ENCODE assay signal across 1 cellular context in the genomic region with DNA sequence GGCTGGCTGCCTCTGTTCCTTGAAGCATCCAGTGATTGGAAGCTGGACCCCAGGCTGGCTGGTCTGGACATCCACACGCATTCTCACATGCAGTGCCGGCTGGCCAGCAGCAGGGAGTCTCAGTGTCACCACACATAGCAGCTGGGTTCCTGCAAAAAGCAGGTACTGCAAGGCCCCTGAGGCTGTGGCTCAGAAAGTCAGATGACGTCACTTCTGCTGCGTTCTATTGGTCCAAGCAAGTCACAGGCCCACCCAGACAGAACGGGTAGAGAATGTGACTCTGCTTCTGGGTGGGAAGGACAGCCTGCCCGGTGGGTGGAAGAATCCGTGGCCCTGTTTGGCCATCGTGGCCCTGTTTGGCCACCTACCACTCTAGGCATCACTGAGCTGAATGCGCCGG.
TF ChIP-seq lines count a peak whose summit lies in the region.

No MANE protein-coding gene starts in this region.

TF ChIP-seq in GM23338, 12 proteins besides CTCF, POLR2A, EP300 and RAD21:
- no peak for TF ChIP-seq CREB1 (CRISPR knock-in tag; IDR thresholded peaks at IDR 0.05; ENCODE audit: low read depth)
- TF ChIP-seq EZH2 (IDR thresholded peaks at IDR 0.05; ENCODE audit: low read depth, unreplicated experiment), result no peak
- TF ChIP-seq STAT1 (IDR thresholded peaks at IDR 0.05; ENCODE audit: unreplicated experiment), result no peak
- TF ChIP-seq, protein P1, sequence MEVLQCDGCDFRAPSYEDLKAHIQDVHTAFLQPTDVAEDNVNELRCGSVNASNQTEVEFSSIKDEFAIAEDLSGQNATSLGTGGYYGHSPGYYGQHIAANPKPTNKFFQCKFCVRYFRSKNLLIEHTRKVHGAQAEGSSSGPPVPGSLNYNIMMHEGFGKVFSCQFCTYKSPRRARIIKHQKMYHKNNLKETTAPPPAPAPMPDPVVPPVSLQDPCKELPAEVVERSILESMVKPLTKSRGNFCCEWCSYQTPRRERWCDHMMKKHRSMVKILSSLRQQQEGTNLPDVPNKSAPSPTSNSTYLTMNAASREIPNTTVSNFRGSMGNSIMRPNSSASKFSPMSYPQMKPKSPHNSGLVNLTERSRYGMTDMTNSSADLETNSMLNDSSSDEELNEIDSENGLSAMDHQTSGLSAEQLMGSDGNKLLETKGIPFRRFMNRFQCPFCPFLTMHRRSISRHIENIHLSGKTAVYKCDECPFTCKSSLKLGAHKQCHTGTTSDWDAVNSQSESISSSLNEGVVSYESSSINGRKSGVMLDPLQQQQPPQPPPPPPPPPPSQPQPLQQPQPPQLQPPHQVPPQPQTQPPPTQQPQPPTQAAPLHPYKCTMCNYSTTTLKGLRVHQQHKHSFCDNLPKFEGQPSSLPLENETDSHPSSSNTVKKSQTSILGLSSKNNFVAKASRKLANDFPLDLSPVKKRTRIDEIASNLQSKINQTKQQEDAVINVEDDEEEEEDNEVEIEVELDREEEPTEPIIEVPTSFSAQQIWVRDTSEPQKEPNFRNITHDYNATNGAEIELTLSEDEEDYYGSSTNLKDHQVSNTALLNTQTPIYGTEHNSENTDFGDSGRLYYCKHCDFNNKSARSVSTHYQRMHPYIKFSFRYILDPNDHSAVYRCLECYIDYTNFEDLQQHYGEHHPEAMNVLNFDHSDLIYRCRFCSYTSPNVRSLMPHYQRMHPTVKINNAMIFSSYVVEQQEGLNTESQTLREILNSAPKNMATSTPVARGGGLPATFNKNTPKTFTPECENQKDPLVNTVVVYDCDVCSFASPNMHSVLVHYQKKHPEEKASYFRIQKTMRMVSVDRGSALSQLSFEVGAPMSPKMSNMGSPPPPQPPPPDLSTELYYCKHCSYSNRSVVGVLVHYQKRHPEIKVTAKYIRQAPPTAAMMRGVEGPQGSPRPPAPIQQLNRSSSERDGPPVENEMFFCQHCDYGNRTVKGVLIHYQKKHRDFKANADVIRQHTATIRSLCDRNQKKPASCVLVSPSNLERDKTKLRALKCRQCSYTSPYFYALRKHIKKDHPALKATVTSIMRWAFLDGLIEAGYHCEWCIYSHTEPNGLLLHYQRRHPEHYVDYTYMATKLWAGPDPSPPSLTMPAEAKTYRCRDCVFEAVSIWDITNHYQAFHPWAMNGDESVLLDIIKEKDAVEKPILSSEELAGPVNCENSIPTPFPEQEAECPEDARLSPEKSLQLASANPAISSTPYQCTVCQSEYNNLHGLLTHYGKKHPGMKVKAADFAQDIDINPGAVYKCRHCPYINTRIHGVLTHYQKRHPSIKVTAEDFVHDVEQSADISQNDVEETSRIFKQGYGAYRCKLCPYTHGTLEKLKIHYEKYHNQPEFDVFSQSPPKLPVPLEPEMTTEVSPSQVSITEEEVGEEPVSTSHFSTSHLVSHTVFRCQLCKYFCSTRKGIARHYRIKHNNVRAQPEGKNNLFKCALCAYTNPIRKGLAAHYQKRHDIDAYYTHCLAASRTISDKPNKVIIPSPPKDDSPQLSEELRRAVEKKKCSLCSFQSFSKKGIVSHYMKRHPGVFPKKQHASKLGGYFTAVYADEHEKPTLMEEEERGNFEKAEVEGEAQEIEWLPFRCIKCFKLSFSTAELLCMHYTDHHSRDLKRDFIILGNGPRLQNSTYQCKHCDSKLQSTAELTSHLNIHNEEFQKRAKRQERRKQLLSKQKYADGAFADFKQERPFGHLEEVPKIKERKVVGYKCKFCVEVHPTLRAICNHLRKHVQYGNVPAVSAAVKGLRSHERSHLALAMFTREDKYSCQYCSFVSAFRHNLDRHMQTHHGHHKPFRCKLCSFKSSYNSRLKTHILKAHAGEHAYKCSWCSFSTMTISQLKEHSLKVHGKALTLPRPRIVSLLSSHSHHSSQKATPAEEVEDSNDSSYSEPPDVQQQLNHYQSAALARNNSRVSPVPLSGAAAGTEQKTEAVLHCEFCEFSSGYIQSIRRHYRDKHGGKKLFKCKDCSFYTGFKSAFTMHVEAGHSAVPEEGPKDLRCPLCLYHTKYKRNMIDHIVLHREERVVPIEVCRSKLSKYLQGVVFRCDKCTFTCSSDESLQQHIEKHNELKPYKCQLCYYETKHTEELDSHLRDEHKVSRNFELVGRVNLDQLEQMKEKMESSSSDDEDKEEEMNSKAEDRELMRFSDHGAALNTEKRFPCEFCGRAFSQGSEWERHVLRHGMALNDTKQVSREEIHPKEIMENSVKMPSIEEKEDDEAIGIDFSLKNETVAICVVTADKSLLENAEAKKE (CRISPR knock-in tag; IDR thresholded peaks at IDR 0.05), result no peak
- TF ChIP-seq, protein P2, sequence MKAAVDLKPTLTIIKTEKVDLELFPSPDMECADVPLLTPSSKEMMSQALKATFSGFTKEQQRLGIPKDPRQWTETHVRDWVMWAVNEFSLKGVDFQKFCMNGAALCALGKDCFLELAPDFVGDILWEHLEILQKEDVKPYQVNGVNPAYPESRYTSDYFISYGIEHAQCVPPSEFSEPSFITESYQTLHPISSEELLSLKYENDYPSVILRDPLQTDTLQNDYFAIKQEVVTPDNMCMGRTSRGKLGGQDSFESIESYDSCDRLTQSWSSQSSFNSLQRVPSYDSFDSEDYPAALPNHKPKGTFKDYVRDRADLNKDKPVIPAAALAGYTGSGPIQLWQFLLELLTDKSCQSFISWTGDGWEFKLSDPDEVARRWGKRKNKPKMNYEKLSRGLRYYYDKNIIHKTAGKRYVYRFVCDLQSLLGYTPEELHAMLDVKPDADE (IDR thresholded peaks at IDR 0.05), result no peak
TF ChIP-seq in GM23338: peak in this region for 0.
